Comparison of ENCODE assay signal across 16 cellular contexts in genomic region chr11:44301856-44302231, GRCh38. TPM values are rescaled to one million over a fixed set of nuclear protein-coding genes. Genes with fewer than 3 reads are reported as not detected.
DNase-seq lines count a peak whose midpoint lies in the region; ATAC-seq and TF ChIP-seq lines count a peak whose summit lies in the region.
"Had no signal": no experiment of that assay in that cellular context is flagged by ENCODE, and none has a peak within 500 bp of the region (broad histone marks: within the 10 kb centered on the region; RNA-seq: fewer than 3 reads in every experiment).

No MANE protein-coding gene starts in this region.

- peaks cover 74% of the 10 kb centered on the region for H3K27me3 Mint-ChIP-seq in activated B cell treated with CpG ODN at 0.5 μM for 24 hours

- no peaks in the 10 kb centered on the region for H3K36me3 Mint-ChIP-seq in activated B cell treated with CpG ODN at 0.5 μM for 24 hours (ENCODE audit: low read depth)
- H3K36me3 Mint-ChIP-seq: type B pancreatic cell had no signal

- no peak for TF ChIP-seq CTCF in activated B cell treated with CpG ODN at 0.5 μM for 24 hours (IDR thresholded peaks at IDR 0.05)
- TF ChIP-seq CTCF in ovary (IDR thresholded peaks at IDR 0.05): no peak
- no peak for TF ChIP-seq CTCF in BE2C (IDR thresholded peaks at IDR 0.05; ENCODE audit: low read depth, low read length)

- no peak overlapping the region for H3K4me3 ChIP-seq in ovary
- no peak overlapping the region for H3K4me3 ChIP-seq in BE2C (ENCODE audit: low read depth, low read length)
- H3K4me3 ChIP-seq: spleen had no signal

- POLR2A ChIA-PET in activated B cell treated with CpG ODN at 0.5 μM for 24 hours (lab: Charles Lee): no interaction called here

- H3K27ac ChIP-seq in ovary: no peak overlapping the region
- H3K27ac ChIP-seq: spleen had no signal

- peaks cover 9% of the 10 kb centered on the region for H3K4me1 ChIP-seq in ovary (ENCODE audit: insufficient read depth)
- no peaks in the 10 kb centered on the region for H3K4me1 ChIP-seq in BE2C

- peaks cover 32% of the 10 kb centered on the region for H3K4me1 Mint-ChIP-seq in activated B cell treated with CpG ODN at 0.5 μM for 24 hours

- no peak overlapping the region for H3K27ac Mint-ChIP-seq in activated B cell treated with CpG ODN at 0.5 μM for 24 hours
- H3K27ac Mint-ChIP-seq: type B pancreatic cell had no signal

- H3K9me3 Mint-ChIP-seq in activated B cell treated with CpG ODN at 0.5 μM for 24 hours: no peaks in the 10 kb centered on the region
- H3K9me3 Mint-ChIP-seq: type B pancreatic cell had no signal

- H3K36me3 ChIP-seq in ovary (no peaks in the 10 kb centered on the region), BE2C (no peaks in the 10 kb centered on the region)
- H3K36me3 ChIP-seq: spleen had no signal

- H3K27me3 ChIP-seq in ovary (no peaks in the 10 kb centered on the region), BE2C (peaks cover 51% of the 10 kb centered on the region)

- TF ChIP-seq EP300 in ovary (IDR thresholded peaks at IDR 0.05): no peak

- 88 to 90% (median 89%) methylated on average over 10 to 15 of the region's 15 CpGs for WGBS in ovary, 3 donors

- DNase-seq in EL: peak; percentile 84
- DNase-seq in M059J (ENCODE audit: low read depth): peak; percentile 97
- no peak for DNase-seq in activated B cell treated with CpG ODN at 0.5 μM for 24 hours
- peak; percentile 63 for DNase-seq in myocyte (ENCODE audit: low read depth)
- no peak for DNase-seq in ovary
- no peak for DNase-seq in BE2C
- DNase-seq in left lobe of liver (ENCODE audit: low spot score): no peak
- DNase-seq: activated CD4-positive, alpha-beta T cell treated with anti-CD3 and anti-CD28 coated beads for 4 hours; activated effector memory CD4-positive, alpha-beta T cell treated with Interleukin-2 at 50 U/mL for 16 hours; hippocampal formation; NCI-H1436 treated with DMSO at 0.1 percent for 48 hours; NCI-H69; spleen had no signal

- CTCF ChIA-PET in activated B cell treated with CpG ODN at 0.5 μM for 24 hours (lab: Charles Lee): no interaction called here

- no peak for TF ChIP-seq POLR2A in ovary (IDR thresholded peaks at IDR 0.05)

- ATAC-seq in activated B cell treated with CpG ODN at 0.5 μM for 24 hours (ENCODE audit: low read depth) (peak; percentile 35), GM18502 (IDR thresholded peaks at IDR 0.05; ENCODE audit: poor library complexity, unreplicated experiment) (no peak), left lobe of liver (no peak)

- intact Hi-C loops in activated B cell treated with CpG ODN at 0.5 μM for 24 hours (cut with micrococcal nuclease): no loop called here
- intact Hi-C loops in ovary (cut with DNase I): no loop called here

- no peak overlapping the region for H3K4me3 Mint-ChIP-seq in activated B cell treated with CpG ODN at 0.5 μM for 24 hours
- H3K4me3 Mint-ChIP-seq: type B pancreatic cell had no signal

- H3K9me3 ChIP-seq in ovary: no peaks in the 10 kb centered on the region
- H3K9me3 ChIP-seq in BE2C: no peaks in the 10 kb centered on the region
- H3K9me3 ChIP-seq: spleen had no signal

RNA-seq across cellular contexts. Expression of gene ALX4, which starts 8.1 kb away (rescaled TPM):
- 7.0 and 9.9 TPM in 2 replicates for total RNA-seq in M059J (2014; rRNA removed; shearing (Covaris generic))
- not detected in 2 replicates for total RNA-seq in activated B cell treated with CpG ODN at 0.5 μM for 24 hours
- not detected in 2 replicates for total RNA-seq in myocyte
- 0.01 TPM for polyA plus RNA-seq in myocyte (2012)
- under 1 TPM in 3 of 7 donors, not detected in 4; 0.03 to 0.07 (median 0.05) TPM for total RNA-seq in ovary
- under 1 TPM; 0.01 to 0.18 TPM for polyA plus RNA-seq in ovary
- 0.08 TPM for polyA plus RNA-seq in BE2C (2012; ENCODE audit: insufficient read depth, insufficient read length, low read depth)
- not detected for total RNA-seq in left lobe of liver
- total RNA-seq: lung microvascular endothelial cell had no signal
- polyA plus RNA-seq: spleen had no signal

Comparison
In these comparisons a context has a peak if more than half of its experiments do, and no peak if none do; other contexts are left out.
1. DNase-seq: peak in EL (single experiment), M059J (single experiment) and myocyte (single experiment); none in activated B cell treated with CpG ODN at 0.5 μM for 24 hours (single experiment), ovary (0 of 5), BE2C (single experiment) and left lobe of liver (single experiment).